ENCODE assay signal across 14 cellular contexts in the genomic region with DNA sequence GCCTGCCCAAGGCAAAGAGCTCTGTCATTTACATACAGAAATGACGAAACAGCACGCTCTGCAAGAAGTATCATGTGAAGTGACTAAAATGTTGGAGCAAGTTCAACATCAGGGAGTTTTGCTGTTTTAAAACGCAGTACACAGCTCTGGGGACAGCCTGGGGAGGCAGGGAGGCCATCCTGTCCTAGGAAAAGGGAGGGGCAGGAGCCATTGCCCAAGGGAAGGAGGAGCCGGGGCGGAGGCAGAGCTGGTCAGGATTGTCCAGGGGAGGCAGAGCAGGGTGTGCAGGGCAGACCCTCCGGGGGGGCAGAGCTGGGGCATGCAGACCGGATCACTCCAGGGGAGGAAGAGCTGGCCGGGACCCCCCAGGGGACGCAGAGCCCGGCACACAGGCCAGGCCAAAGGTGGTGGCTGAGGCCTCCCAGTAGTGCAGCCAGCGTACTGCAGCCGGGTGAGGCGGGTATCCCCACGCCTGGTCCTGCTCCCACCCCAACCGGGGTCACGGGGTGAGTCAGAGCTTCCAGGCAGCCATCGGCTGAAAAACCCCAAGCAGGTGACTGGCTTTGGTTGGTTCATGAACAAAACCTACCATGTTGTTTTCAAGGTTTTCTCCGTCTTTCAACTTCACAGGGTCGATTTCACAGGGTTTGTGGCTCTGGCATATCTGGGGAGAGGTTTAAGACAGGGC. TPM values are rescaled to one million over a fixed set of nuclear protein-coding genes. Genes with fewer than 3 reads are reported as not detected.
DNase-seq lines count a peak whose midpoint lies in the region; ATAC-seq lines count a peak whose summit lies in the region.
"Had no signal": no experiment of that assay in that cellular context is flagged by ENCODE, and none has a peak within 500 bp of the region (broad histone marks: within the 10 kb centered on the region; RNA-seq: fewer than 3 reads in every experiment).

No MANE protein-coding gene starts in this region.

- H2AK5ac ChIP-seq in neuronal stem cell (ENCODE audit: low read depth, low read length), result peak overlapping the region; percentile 94

- H3K4me2 ChIP-seq in neuronal stem cell (ENCODE audit: insufficient read depth, low read length, poor library complexity, severe bottlenecking), result no peak overlapping the region

- H2BK12ac ChIP-seq in neuronal stem cell (ENCODE audit: low read length), result no peak overlapping the region

- peak overlapping the region; percentile 78 for H2BK5ac ChIP-seq in neuronal stem cell (ENCODE audit: low read length)

- H3K4me3 ChIP-seq in neuronal stem cell (ENCODE audit: low read length in 2 of 2), result no peak overlapping the region
- H3K4me3 ChIP-seq: SJCRH30 had no signal

- H3K18ac ChIP-seq in neuronal stem cell (ENCODE audit: low read length), result peak overlapping the region; percentile 59

- no peak overlapping the region for H4K8ac ChIP-seq in neuronal stem cell (ENCODE audit: low read depth, low read length)

- peaks cover 0 to 2% of the 10 kb centered on the region in 2 donors for H3K4me1 ChIP-seq in neuronal stem cell (ENCODE audit: control insufficient read depth in 2 of 2, insufficient read depth in 1 of 2, low read depth in 1 of 2, low read length in 2 of 2)
- H3K4me1 ChIP-seq: BE2C, SJCRH30 had no signal

- no peaks in the 10 kb centered on the region for H3K27me3 ChIP-seq in neuronal stem cell (ENCODE audit: control insufficient read depth in 3 of 3, insufficient read depth in 3 of 3, low read depth in 1 of 3, low read length in 3 of 3)
- H3K27me3 ChIP-seq: BE2C, SJCRH30 had no signal

- peak overlapping the region; percentile 44 for H3K9ac ChIP-seq in neuronal stem cell (ENCODE audit: low read depth, low read length, poor library complexity)

- peak overlapping the region; percentile 75 for H2BK15ac ChIP-seq in neuronal stem cell (ENCODE audit: low read length)

- no CpG with 5 or more reads among the region's 19 CpGs for WGBS in neuronal stem cell (ENCODE audit: extremely low coverage in 2 of 2, insufficient read length in 2 of 2, insufficient replicate concordance in 1 of 2), 2 donors

- H3K4ac ChIP-seq in neuronal stem cell (ENCODE audit: low read length), result no peak overlapping the region

- H4K91ac ChIP-seq in neuronal stem cell (ENCODE audit: low read depth, low read length, poor library complexity), result no peak overlapping the region

- peak overlapping the region; percentile 65 for H3K23ac ChIP-seq in neuronal stem cell (ENCODE audit: low read depth, low read length, poor library complexity)

- no peak overlapping the region for H2BK120ac ChIP-seq in neuronal stem cell (ENCODE audit: low read depth, low read length)

- peaks cover 6 to 91% of the 10 kb centered on the region in 2 donors for H3K36me3 ChIP-seq in neuronal stem cell (replicated peaks in 1 of 2; ENCODE audit: control insufficient read depth in 2 of 2, insufficient read depth in 2 of 2, low read length in 2 of 2)

- ATAC-seq in esophagus mucosa, result peak; percentile 75
- ATAC-seq in HG02678 (IDR thresholded peaks at IDR 0.05; ENCODE audit: unreplicated experiment), result no peak
- ATAC-seq in HG03469 (IDR thresholded peaks at IDR 0.05; ENCODE audit: unreplicated experiment), result no peak
- no peak for ATAC-seq in GM18511 (IDR thresholded peaks at IDR 0.05; ENCODE audit: unreplicated experiment)

- H3K14ac ChIP-seq in neuronal stem cell (ENCODE audit: low read length), result no peak overlapping the region

- DNase-seq in stimulated activated CD4-positive, alpha-beta T cell treated with anti-CD3 and anti-CD28 coated beads, Interleukin-15, amount 100 ng/mL, for 24 hours, result peak; percentile 27
- no peak for DNase-seq in stimulated activated CD4-positive, alpha-beta T cell treated with anti-CD3 and anti-CD28 coated beads, Interleukin-4, amount 100 ng/mL, for 1 hour
- DNase-seq in neuronal stem cell (ENCODE audit: low spot score), result no peak
- DNase-seq in kidney glomerular epithelial cell (lab: John Stamatoyannopoulos, UW), result no peak
- DNase-seq: BE2C; hippocampal formation; NCI-H2227 treated with DMSO at 0.1 percent for 48 hours; SJCRH30; stimulated activated CD4-positive, alpha-beta T cell treated with anti-CD3 and anti-CD28 coated beads, Interleukin-2, amount 100 ng/mL, for 48 hours had no signal

- no peak overlapping the region for H2AFZ ChIP-seq in neuronal stem cell (ENCODE audit: low read length)

- H3K9me3 ChIP-seq in neuronal stem cell (replicated peaks in 1 of 2; ENCODE audit: control insufficient read depth in 2 of 2, insufficient read depth in 1 of 2, low read depth in 1 of 2, low read length in 2 of 2), result peaks cover 0 to 3% of the 10 kb centered on the region in 2 donors
- H3K9me3 ChIP-seq: BE2C, SJCRH30 had no signal

- H3K27ac ChIP-seq in neuronal stem cell (replicated peaks; ENCODE audit: low read length), result peak overlapping the region; percentile 1
- H3K27ac ChIP-seq: SJCRH30 had no signal

- no peaks in the 10 kb centered on the region for H3K79me1 ChIP-seq in neuronal stem cell (ENCODE audit: low read depth, low read length)

RNA-seq across cellular contexts. Expression of a gene that starts 41.9 kb away (rescaled TPM):
- total RNA-seq in esophagus mucosa, result 0.08 TPM
- 0.03 TPM for polyA plus RNA-seq in neuronal stem cell (2013, experiment 1 of 2)
- 0.04 TPM for polyA plus RNA-seq in neuronal stem cell (2013, experiment 2 of 2)
- total RNA-seq: myocyte had no signal
